In genomic region chr2:20444113-20444992, GRCh38 we compare ENCODE assay signal across 12 cellular contexts. TPM values are rescaled to one million over a fixed set of nuclear protein-coding genes. Genes with fewer than 3 reads are reported as not detected.
DNase-seq lines count a peak whose midpoint lies in the region; ATAC-seq and TF ChIP-seq lines count a peak whose summit lies in the region.
"Had no signal": no experiment of that assay in that cellular context is flagged by ENCODE, and none has a peak within 500 bp of the region (broad histone marks: within the 10 kb centered on the region; RNA-seq: fewer than 3 reads in every experiment).

No MANE protein-coding gene starts in this region.

- no peak overlapping the region for H2BK5ac ChIP-seq in neuronal stem cell (ENCODE audit: low read length)

- peaks cover 31% of the 10 kb centered on the region for H3K4me1 Mint-ChIP-seq in endothelial cell (ENCODE audit: unreplicated experiment)

- no peak overlapping the region for H4K8ac ChIP-seq in neuronal stem cell (ENCODE audit: low read depth, low read length)

- ATAC-seq in HG03439 (IDR thresholded peaks at IDR 0.05; ENCODE audit: unreplicated experiment) (no peak), GM18870 (IDR thresholded peaks at IDR 0.05; ENCODE audit: unreplicated experiment) (no peak)
- ATAC-seq: GM12878 had no signal

- no peaks in the 10 kb centered on the region for H3K9me3 Mint-ChIP-seq in endothelial cell (ENCODE audit: unreplicated experiment)
- H3K9me3 Mint-ChIP-seq: activated naive CD4-positive, alpha-beta T cell treated with anti-CD3 and anti-CD28 coated beads, Interleukin-2, amount 10 ng/mL, durations not matched to agents 7 days and 5 days had no signal

- H2BK15ac ChIP-seq in neuronal stem cell (ENCODE audit: low read length), result no peak overlapping the region

- H3K9ac ChIP-seq in mucosa of rectum (ENCODE audit: low read depth in 1 of 2, low read length in 2 of 2) (peak overlapping the region in 1 of 2 donors; percentile 51), neuronal stem cell (ENCODE audit: low read depth, low read length, poor library complexity) (no peak overlapping the region)

- no peak overlapping the region for H3K4ac ChIP-seq in neuronal stem cell (ENCODE audit: low read length)

- H3K27ac ChIP-seq in mucosa of rectum (ENCODE audit: low read depth in 2 of 2, low read length in 2 of 2) (peak overlapping the region; percentile 63 to 85), tibial nerve (peak overlapping the region; percentile 60 to 97 (median 81)), neuronal stem cell (replicated peaks; ENCODE audit: low read length) (no peak overlapping the region)

- peaks cover 11% of the 10 kb centered on the region for H3K79me1 ChIP-seq in neuronal stem cell (ENCODE audit: low read depth, low read length)

- H3K9me3 ChIP-seq in mucosa of rectum (ENCODE audit: control insufficient read depth in 2 of 2, low read length in 2 of 2) (no peaks in the 10 kb centered on the region), tibial nerve (no peaks in the 10 kb centered on the region), neuronal stem cell (replicated peaks in 1 of 2; ENCODE audit: control insufficient read depth in 2 of 2, insufficient read depth in 1 of 2, low read depth in 1 of 2, low read length in 2 of 2) (no peaks in the 10 kb centered on the region)

- H3K27ac Mint-ChIP-seq in endothelial cell (ENCODE audit: unreplicated experiment), result peak overlapping the region; percentile 92
- H3K27ac Mint-ChIP-seq: activated naive CD4-positive, alpha-beta T cell treated with anti-CD3 and anti-CD28 coated beads, Interleukin-2, amount 10 ng/mL, durations not matched to agents 7 days and 5 days had no signal

- no peak overlapping the region for H2BK120ac ChIP-seq in neuronal stem cell (ENCODE audit: low read depth, low read length)

- peaks cover 7% of the 10 kb centered on the region for H3K36me3 Mint-ChIP-seq in endothelial cell (ENCODE audit: low read depth, unreplicated experiment)
- H3K36me3 Mint-ChIP-seq: activated naive CD4-positive, alpha-beta T cell treated with anti-CD3 and anti-CD28 coated beads, Interleukin-2, amount 10 ng/mL, durations not matched to agents 7 days and 5 days had no signal

- H2AK5ac ChIP-seq in neuronal stem cell (ENCODE audit: low read depth, low read length), result no peak overlapping the region

- peaks cover 18 to 21% of the 10 kb centered on the region in 2 donors for H3K4me1 ChIP-seq in mucosa of rectum (ENCODE audit: control insufficient read depth in 2 of 2, insufficient read depth in 2 of 2, low read length in 2 of 2)
- peaks cover 0 to 42% (median 5%) of the 10 kb centered on the region in 4 donors for H3K4me1 ChIP-seq in tibial nerve
- peaks cover 8 to 9% of the 10 kb centered on the region in 2 donors for H3K4me1 ChIP-seq in neuronal stem cell (ENCODE audit: control insufficient read depth in 2 of 2, insufficient read depth in 1 of 2, low read depth in 1 of 2, low read length in 2 of 2)

- H3K4me2 ChIP-seq in neuronal stem cell (ENCODE audit: insufficient read depth, low read length, poor library complexity, severe bottlenecking), result no peak overlapping the region

- H3K27me3 ChIP-seq in mucosa of rectum (ENCODE audit: control insufficient read depth in 2 of 2, insufficient read depth in 2 of 2, low read length in 2 of 2), result no peaks in the 10 kb centered on the region
- H3K27me3 ChIP-seq in tibial nerve, result no peaks in the 10 kb centered on the region
- peaks cover 2 to 5% (median 3%) of the 10 kb centered on the region in 3 experiments for H3K27me3 ChIP-seq in neuronal stem cell (ENCODE audit: control insufficient read depth in 3 of 3, insufficient read depth in 3 of 3, low read depth in 1 of 3, low read length in 3 of 3)

- WGBS in tibial nerve, 2 donors, result 6 to 7% methylated on average over 12 of the region's 12 CpGs
- no CpG with 5 or more reads among the region's 12 CpGs for WGBS in neuronal stem cell (ENCODE audit: extremely low coverage in 2 of 2, insufficient read length in 2 of 2, insufficient replicate concordance in 1 of 2), 2 donors

- H3K18ac ChIP-seq in neuronal stem cell (ENCODE audit: low read length), result no peak overlapping the region

- H2BK12ac ChIP-seq in neuronal stem cell (ENCODE audit: low read length), result no peak overlapping the region

- peak; percentile 74 to 84 for TF ChIP-seq EP300 in tibial nerve (IDR thresholded peaks at IDR 0.05)

- peaks cover 2% of the 10 kb centered on the region for H3K27me3 Mint-ChIP-seq in endothelial cell (ENCODE audit: unreplicated experiment)

- no peak overlapping the region for H2AFZ ChIP-seq in neuronal stem cell (ENCODE audit: low read length)

- H3K4me3 ChIP-seq in mucosa of rectum (ENCODE audit: low read length in 2 of 2) (no peak overlapping the region), tibial nerve (peak overlapping the region in 2 of 4 donors; percentile 39), neuronal stem cell (ENCODE audit: low read length in 2 of 2) (no peak overlapping the region)
- H3K4me3 ChIP-seq: GM12878 had no signal

- H3K23ac ChIP-seq in neuronal stem cell (ENCODE audit: low read depth, low read length, poor library complexity), result no peak overlapping the region

- no peak overlapping the region for H3K14ac ChIP-seq in neuronal stem cell (ENCODE audit: low read length)

- peak; percentile 29 to 43 for TF ChIP-seq POLR2A in tibial nerve (IDR thresholded peaks at IDR 0.05)

- H3K36me3 ChIP-seq in mucosa of rectum (ENCODE audit: control insufficient read depth in 2 of 2, insufficient read depth in 2 of 2, low read length in 2 of 2) (peaks cover 2 to 5% of the 10 kb centered on the region in 2 donors), tibial nerve (peaks cover 8 to 20% (median 9%) of the 10 kb centered on the region in 3 donors), neuronal stem cell (replicated peaks in 1 of 2; ENCODE audit: control insufficient read depth in 2 of 2, insufficient read depth in 2 of 2, low read length in 2 of 2) (peaks cover 0 to 10% of the 10 kb centered on the region in 2 donors)

- TF ChIP-seq CTCF in endothelial cell (IDR thresholded peaks at IDR 0.05; ENCODE audit: unreplicated experiment) (no peak), tibial nerve (IDR thresholded peaks at IDR 0.05) (peak in 1 of 5 experiments; percentile 7)

- no peak overlapping the region for H3K4me3 Mint-ChIP-seq in endothelial cell (ENCODE audit: unreplicated experiment)
- H3K4me3 Mint-ChIP-seq: activated naive CD4-positive, alpha-beta T cell treated with anti-CD3 and anti-CD28 coated beads, Interleukin-2, amount 10 ng/mL, durations not matched to agents 7 days and 5 days had no signal

- no peak overlapping the region for H4K91ac ChIP-seq in neuronal stem cell (ENCODE audit: low read depth, low read length, poor library complexity)

- DNase-seq in DMS 273 (lab: John Stamatoyannopoulos, UW; ENCODE audit: unreplicated experiment) (peak; percentile 64), DMS 273 treated with DMSO at 0.1 percent for 48 hours (lab: John Stamatoyannopoulos, UW) (no peak), endothelial cell (ENCODE audit: low spot score) (no peak), tibial nerve (ENCODE audit: low spot score in 2 of 2) (peak; percentile 11 to 57), neuronal stem cell (ENCODE audit: low spot score) (no peak)
- DNase-seq: activated naive CD4-positive, alpha-beta T cell treated with anti-CD3 and anti-CD28 coated beads, Interleukin-2, amount 10 ng/mL, durations not matched to agents 7 days and 5 days; stimulated activated CD4-positive, alpha-beta T cell treated with anti-CD3 and anti-CD28 coated beads, Interleukin-2, amount 100 ng/mL, for 24 hours; T-helper 9 cell had no signal

RNA-seq across cellular contexts. Expression of gene RHOB, which starts 2.5 kb away (rescaled TPM):
- total RNA-seq in endothelial cell (ENCODE audit: unreplicated experiment) (292 TPM), tibial nerve (1,000 to 10,000 TPM; 1,356 to 1,875 (median 1,699) TPM)
- polyA plus RNA-seq in neuronal stem cell (2013, experiment 1 of 2), result 20.4 TPM
- polyA plus RNA-seq in neuronal stem cell (2013, experiment 2 of 2), result 19.9 TPM

Comparison
In these comparisons a context has a peak if more than half of its experiments do, and no peak if none do; other contexts are left out.
1. DNase-seq: peak in DMS 273 (single experiment) and tibial nerve (2 of 2); none in DMS 273 treated with DMSO at 0.1 percent for 48 hours (single experiment), endothelial cell (single experiment) and neuronal stem cell (single experiment).